ENCODE assay signal across 10 cellular contexts in genomic region chr2:88190808-88191721, GRCh38. TPM values are rescaled to one million over a fixed set of nuclear protein-coding genes. Genes with fewer than 3 reads are reported as not detected.
DNase-seq lines count a peak whose midpoint lies in the region; ATAC-seq and TF ChIP-seq lines count a peak whose summit lies in the region.
"Had no signal": no experiment of that assay in that cellular context is flagged by ENCODE, and none has a peak within 500 bp of the region (broad histone marks: within the 10 kb centered on the region; RNA-seq: fewer than 3 reads in every experiment).

No MANE protein-coding gene starts in this region.

- H3K36me3 ChIP-seq in CD4-positive, alpha-beta memory T cell (ENCODE audit: insufficient read depth, low read length), result no peaks in the 10 kb centered on the region

- H3K27ac Mint-ChIP-seq in chondrocyte (ENCODE audit: unreplicated experiment), result no peak overlapping the region
- H3K27ac Mint-ChIP-seq in CD4-positive, alpha-beta memory T cell, result no peak overlapping the region

- no peak overlapping the region for H3K4me3 Mint-ChIP-seq in chondrocyte (ENCODE audit: unreplicated experiment)
- no peak overlapping the region for H3K4me3 Mint-ChIP-seq in CD4-positive, alpha-beta memory T cell

- peak; percentile 52 for DNase-seq in Ammon's horn (ENCODE audit: low spot score)
- peak; percentile 39 for DNase-seq in NCI-H82 treated with DMSO at 0.1 percent for 48 hours (lab: John Stamatoyannopoulos, UW; ENCODE audit: unreplicated experiment)
- no peak for DNase-seq in chondrocyte (ENCODE audit: low spot score)
- peak; percentile 42 to 59 for DNase-seq in lung microvascular endothelial cell (ENCODE audit: low read depth in 2 of 2)
- DNase-seq in stimulated activated CD4-positive, alpha-beta T cell treated with anti-CD3 and anti-CD28 coated beads, Interleukin-4, amount 100 ng/mL, for 4 hours, result no peak
- no peak for DNase-seq in CD4-positive, alpha-beta memory T cell

- no peaks in the 10 kb centered on the region for H3K4me1 Mint-ChIP-seq in chondrocyte (ENCODE audit: low read depth)
- H3K4me1 Mint-ChIP-seq in CD4-positive, alpha-beta memory T cell, result no peaks in the 10 kb centered on the region

- POLR2A ChIA-PET in CD4-positive, alpha-beta memory T cell (lab: Charles Lee; ENCODE audit: partially characterized antibody), result no interaction called here

- H3K4me3 ChIP-seq in CD4-positive, alpha-beta memory T cell (ENCODE audit: low read length in 2 of 2), result no peak overlapping the region

- H3K27ac ChIP-seq in CD4-positive, alpha-beta memory T cell (ENCODE audit: low read depth, low read length), result no peak overlapping the region
- H3K27ac ChIP-seq: epithelial cell of prostate had no signal

- CTCF ChIA-PET in CD4-positive, alpha-beta memory T cell (lab: Charles Lee; ENCODE audit: partially characterized antibody), result interaction anchor here (0.6 to 1.7 kb wide), 4 partner anchors 15 to 456 kb away, joined by 3 to 6 read pairs (median 4); no protein-coding TSS in a partner anchor

- H3K9me3 ChIP-seq in CD4-positive, alpha-beta memory T cell (ENCODE audit: control insufficient read depth in 1 of 2, low read length in 2 of 2), result no peaks in the 10 kb centered on the region

- no peaks in the 10 kb centered on the region for H3K9me3 Mint-ChIP-seq in chondrocyte (ENCODE audit: low read depth)
- peaks cover 2 to 30% (median 16%) of the 10 kb centered on the region in 8 donors for H3K9me3 Mint-ChIP-seq in CD4-positive, alpha-beta memory T cell

- peaks cover 3% of the 10 kb centered on the region for H3K27me3 ChIP-seq in CD4-positive, alpha-beta memory T cell (ENCODE audit: insufficient read depth, low read length)

- no peaks in the 10 kb centered on the region for H3K36me3 Mint-ChIP-seq in chondrocyte (ENCODE audit: low read depth)
- H3K36me3 Mint-ChIP-seq in CD4-positive, alpha-beta memory T cell, result peaks cover 6% of the 10 kb centered on the region in 2 donors

- H3K27me3 Mint-ChIP-seq in chondrocyte (ENCODE audit: low read depth), result peaks cover 11% of the 10 kb centered on the region
- H3K27me3 Mint-ChIP-seq in CD4-positive, alpha-beta memory T cell, result peaks cover 15 to 35% of the 10 kb centered on the region in 2 donors

- intact Hi-C loops in CD4-positive, alpha-beta memory T cell (cut with micrococcal nuclease), result no loop called here

- ATAC-seq in HG03159 (IDR thresholded peaks at IDR 0.05; ENCODE audit: unreplicated experiment), result no peak

- TF ChIP-seq CTCF in GM12874 (IDR thresholded peaks at IDR 0.05; ENCODE audit: insufficient read depth, low read depth, low read length) (peak; percentile 62), chondrocyte (IDR thresholded peaks at IDR 0.05) (peak; percentile 85)

- no peaks in the 10 kb centered on the region for H3K4me1 ChIP-seq in CD4-positive, alpha-beta memory T cell (ENCODE audit: insufficient read depth, low read length)

RNA-seq across cellular contexts. Expression of gene THNSL2, which starts 20.9 kb away (rescaled TPM):
- 0.58 to 2.3 TPM (median 1.4 TPM) in 3 replicates for total RNA-seq in chondrocyte
- under 0.01 TPM in 1 of 2 replicates, not detected in the other for total RNA-seq in lung microvascular endothelial cell
- 1 to 10 TPM in 1 of 2 experiments, under 1 TPM in 1; 0.64 to 1.1 TPM for total RNA-seq in CD4-positive, alpha-beta memory T cell
- under 1 TPM in 1 of 2 donors, not detected in 1; 0.08 TPM for polyA plus RNA-seq in CD4-positive, alpha-beta memory T cell
- total RNA-seq: HT1080 had no signal

Comparison
In these comparisons a context has a peak if more than half of its experiments do, and no peak if none do; other contexts are left out.
1. DNase-seq: peak in Ammon's horn (single experiment), NCI-H82 treated with DMSO at 0.1 percent for 48 hours (single experiment) and lung microvascular endothelial cell (2 of 2); none in chondrocyte (single experiment), stimulated activated CD4-positive, alpha-beta T cell treated with anti-CD3 and anti-CD28 coated beads, Interleukin-4, amount 100 ng/mL, for 4 hours (0 of 2) and CD4-positive, alpha-beta memory T cell (0 of 5).